Comparison of ENCODE assay signal across 8 cellular contexts in genomic region chr13:33541962-33542308, GRCh38.
DNase-seq lines count a peak whose midpoint lies in the region; ATAC-seq, FAIRE-seq and TF ChIP-seq lines count a peak whose summit lies in the region.

No MANE protein-coding gene starts in this region.

- in situ Hi-C loops in GM23248 (cut with MboI) = loop anchor here (10.0 to 25.0 kb wide), 2 partner anchors 173 to 955 kb away; partner anchors contain the start of gene PDS5B

- H3K9me2 ChIP-seq in GM23248 (ENCODE audit: insufficient read depth) = no peaks in the 10 kb centered on the region

- ATAC-seq in WTC11 = peak; percentile 1; the same call in 1 of the 2 replicates
- ATAC-seq in GM19395 (IDR thresholded peaks at IDR 0.05; ENCODE audit: unreplicated experiment) = no peak
- ATAC-seq in HG02973 (IDR thresholded peaks at IDR 0.05; ENCODE audit: unreplicated experiment) = no peak

- peaks cover 38% of the 10 kb centered on the region for H3F3A ChIP-seq in GM23248 (ENCODE audit: insufficient read depth)

- peak overlapping the region; percentile 96 for H3K27ac ChIP-seq in GM23248
- peak overlapping the region; percentile 97 to 98 for H3K27ac ChIP-seq in small intestine (ENCODE audit: low read depth in 1 of 2, low read length in 1 of 2)

- peak overlapping the region; percentile 80 for H2AFZ ChIP-seq in GM23248

- H3K27me3 Mint-ChIP-seq in WTC11 (ENCODE audit: low read depth) (no peaks in the 10 kb centered on the region), glutamatergic neuron (ENCODE audit: unreplicated experiment) (peaks cover 10% of the 10 kb centered on the region)

- H3K9ac ChIP-seq in GM23248 = peak overlapping the region; percentile 91

- DNase-seq in GM23248 = no peak
- no peak for DNase-seq in WTC11 (ENCODE audit: low spot score)
- no peak for DNase-seq in glutamatergic neuron
- no peak for DNase-seq in small intestine
- DNase-seq in NOMO-1 treated with DMSO at 0.1 percent for 48 hours (lab: John Stamatoyannopoulos, UW; ENCODE audit: unreplicated experiment) = no peak
- no peak for DNase-seq in SW 1271 (lab: John Stamatoyannopoulos, UW)

- H4K20me1 ChIP-seq in GM23248 (ENCODE audit: insufficient read depth) = no peaks in the 10 kb centered on the region

- H3K36me3 ChIP-seq in GM23248 (ENCODE audit: low read depth) (no peaks in the 10 kb centered on the region), small intestine (ENCODE audit: control insufficient read depth in 2 of 2, insufficient read depth in 2 of 2, low read length in 2 of 2) (no peaks in the 10 kb centered on the region)

- FAIRE-seq in small intestine (lab: Jason Lieb, UNC) = no peak

- H3K9me3 Mint-ChIP-seq in WTC11 (no peaks in the 10 kb centered on the region), glutamatergic neuron (ENCODE audit: unreplicated experiment) (peaks cover 6% of the 10 kb centered on the region)

- WGBS in GM23248 (ENCODE audit: low coverage in 1 of 2, low lambda C conversion rate in 2 of 2, missing lambda C conversion rate in 2 of 2), 2 experiments = 0 to 4% methylated on average over 8 of the region's 8 CpGs
- 7 to 8% (median 8%) methylated on average over 8 of the region's 8 CpGs for WGBS in small intestine, 3 donors

- H3K4me2 ChIP-seq in GM23248 (ENCODE audit: unreplicated experiment) = peak overlapping the region; percentile 83

- H3K4me3 Mint-ChIP-seq in WTC11 (peak overlapping the region; percentile 87), glutamatergic neuron (ENCODE audit: unreplicated experiment) (peak overlapping the region; percentile 91)

- H3K4me1 Mint-ChIP-seq in WTC11 = peaks cover 54% of the 10 kb centered on the region
- H3K4me1 Mint-ChIP-seq in glutamatergic neuron (ENCODE audit: low read depth, unreplicated experiment) = peaks cover 28% of the 10 kb centered on the region

- H3K27me3 ChIP-seq in GM23248 (replicated peaks; ENCODE audit: insufficient read depth) = no peaks in the 10 kb centered on the region
- no peaks in the 10 kb centered on the region for H3K27me3 ChIP-seq in small intestine (ENCODE audit: control insufficient read depth in 2 of 2, insufficient read depth in 2 of 2, low read length in 2 of 2)

- no peak for TF ChIP-seq CTCF in WTC11 (IDR thresholded peaks at IDR 0.05)
- TF ChIP-seq CTCF in glutamatergic neuron (IDR thresholded peaks at IDR 0.05; ENCODE audit: partially characterized antibody, unreplicated experiment) = no peak

- peaks cover 34% of the 10 kb centered on the region for H3K4me1 ChIP-seq in GM23248 (ENCODE audit: insufficient read depth)
- H3K4me1 ChIP-seq in small intestine (ENCODE audit: control insufficient read depth in 2 of 2, insufficient read depth in 1 of 2, low read depth in 1 of 2, low read length in 1 of 2) = peaks cover 0 to 6% of the 10 kb centered on the region in 2 donors

- H3K9me3 ChIP-seq in GM23248 (ENCODE audit: low read depth) (no peaks in the 10 kb centered on the region), small intestine (ENCODE audit: control insufficient read depth, low read depth) (no peaks in the 10 kb centered on the region)

- H3K36me3 Mint-ChIP-seq in WTC11 (no peaks in the 10 kb centered on the region), glutamatergic neuron (ENCODE audit: unreplicated experiment) (no peaks in the 10 kb centered on the region)

- H3K79me2 ChIP-seq in GM23248 (ENCODE audit: insufficient read depth) = no peaks in the 10 kb centered on the region

- peak overlapping the region; percentile 98 for H3K27ac Mint-ChIP-seq in WTC11
- H3K27ac Mint-ChIP-seq in glutamatergic neuron (ENCODE audit: unreplicated experiment) = peak overlapping the region; percentile 99

- H3K4me3 ChIP-seq in GM23248 = peak overlapping the region; percentile 72
- H3K4me3 ChIP-seq in small intestine (ENCODE audit: low read depth in 1 of 2, low read length in 2 of 2) = peak overlapping the region in 1 of 2 donors; percentile 58

- POLR2A ChIA-PET in WTC11 (lab: Charles Lee) = no interaction called here

- CTCF ChIA-PET in WTC11 (lab: Charles Lee) = no interaction called here

TF ChIP-seq in WTC11, 78 proteins besides CTCF, POLR2A, EP300 and RAD21:
- TF ChIP-seq ETV6 (CRISPR knock-in tag; IDR thresholded peaks at IDR 0.05) (no peak), ATF1 (CRISPR knock-in tag; IDR thresholded peaks at IDR 0.05) (no peak)
